2 cellular contexts compared by ENCODE assay signal in genomic region chr7:67046819-67047218, GRCh38.
TF ChIP-seq lines count a peak whose summit lies in the region.
"Not testable (repeated sequence)": the region's sequence is repeated elsewhere in the genome, so short reads cannot be mapped to it uniquely, and the experiment has no call there.

No MANE protein-coding gene starts in this region.

TF ChIP-seq in HepG2, 621 proteins besides CTCF, POLR2A, EP300 and RAD21:
- TF ChIP-seq NR2F6 (IDR thresholded peaks at IDR 0.05) (0 out of 2 replicates have a peak, but pooled peaks have one; percentile 16), HNF4A (CRISPR knock-in tag; IDR thresholded peaks at IDR 0.05) (peak; percentile 36)
- TF ChIP-seq NR2F6 (CRISPR knock-in tag; IDR thresholded peaks at IDR 0.05), result not testable (repeated sequence)
TF ChIP-seq in HepG2: peak in this region for 2; not testable (repeated sequence) for 619.

TF ChIP-seq in liver, 16 proteins besides CTCF, POLR2A, EP300 and RAD21:
- TF ChIP-seq SP1 (IDR thresholded peaks at IDR 0.05), result peak; percentile 19
- peak; percentile 15 for TF ChIP-seq HNF4G (IDR thresholded peaks at IDR 0.05)
- peak; percentile 41 to 58 for TF ChIP-seq RXRA (IDR thresholded peaks at IDR 0.05)
- peak; percentile 82 to 85 for TF ChIP-seq HNF4A (conservative IDR thresholded peaks at IDR 0.05)
TF ChIP-seq in liver: peak in this region for 4; not testable (repeated sequence) for 12.
